15 cellular contexts compared by ENCODE assay signal in genomic region chr6:28522594-28523557, GRCh38. TPM values are rescaled to one million over a fixed set of nuclear protein-coding genes. Genes with fewer than 3 reads are reported as not detected.
A peak's percentile ranks its signal among the peaks of the same experiment; 100 is the strongest.
DNase-seq lines count a peak whose midpoint lies in the region; ATAC-seq and TF ChIP-seq lines count a peak whose summit lies in the region.
"Had no signal": no experiment of that assay in that cellular context is flagged by ENCODE, and none has a peak within 500 bp of the region (broad histone marks: within the 10 kb centered on the region; RNA-seq: fewer than 3 reads in every experiment).

No MANE protein-coding gene starts in this region.

- peak overlapping the region; percentile 54 for H3K27ac Mint-ChIP-seq in activated naive CD8-positive, alpha-beta T cell treated with anti-CD3 and anti-CD28 coated beads, Interleukin-2, amount 10 ng/mL, durations not matched to agents 7 days and 5 days

- in situ Hi-C loops in G401 (cut with HindIII; ENCODE audit: low sequenced_read_pairs) = no loop called here

- POLR2A ChIA-PET in activated naive CD8-positive, alpha-beta T cell treated with anti-CD3 and anti-CD28 coated beads, Interleukin-2, amount 10 ng/mL, durations not matched to agents 7 days and 5 days (lab: Charles Lee) = interaction anchor here (0.5 kb wide), 1 partner anchor 145 kb away, joined by 3 read pairs; no protein-coding TSS in a partner anchor

- no peaks in the 10 kb centered on the region for H3K9me3 Mint-ChIP-seq in activated naive CD8-positive, alpha-beta T cell treated with anti-CD3 and anti-CD28 coated beads, Interleukin-2, amount 10 ng/mL, durations not matched to agents 7 days and 5 days

- H3K36me3 Mint-ChIP-seq in activated naive CD8-positive, alpha-beta T cell treated with anti-CD3 and anti-CD28 coated beads, Interleukin-2, amount 10 ng/mL, durations not matched to agents 7 days and 5 days = no peaks in the 10 kb centered on the region

- H3K27me3 Mint-ChIP-seq in activated naive CD8-positive, alpha-beta T cell treated with anti-CD3 and anti-CD28 coated beads, Interleukin-2, amount 10 ng/mL, durations not matched to agents 7 days and 5 days = peaks cover 54% of the 10 kb centered on the region

- peaks cover 29% of the 10 kb centered on the region for H3K4me1 Mint-ChIP-seq in activated naive CD8-positive, alpha-beta T cell treated with anti-CD3 and anti-CD28 coated beads, Interleukin-2, amount 10 ng/mL, durations not matched to agents 7 days and 5 days

- ATAC-seq in activated naive CD8-positive, alpha-beta T cell treated with anti-CD3 and anti-CD28 coated beads, Interleukin-2, amount 10 ng/mL, durations not matched to agents 7 days and 5 days (ENCODE audit: low read depth) = peak; percentile 99
- ATAC-seq: left lobe of liver had no signal

- TF ChIP-seq CTCF in VCaP (conservative IDR thresholded peaks at IDR 0.05) = no peak

- peak overlapping the region; percentile 57 for H3K4me3 Mint-ChIP-seq in activated naive CD8-positive, alpha-beta T cell treated with anti-CD3 and anti-CD28 coated beads, Interleukin-2, amount 10 ng/mL, durations not matched to agents 7 days and 5 days

- DNase-seq in NCI-H524 (lab: John Stamatoyannopoulos, UW) (peak; percentile 5 to 55), NCI-H524 treated with DMSO at 0.1 percent for 48 hours (lab: John Stamatoyannopoulos, UW) (no peak), C1 segment of cervical spinal cord (lab: John Stamatoyannopoulos, UW) (no peak), SIG-M5 (lab: John Stamatoyannopoulos, UW) (no peak), G401 (ENCODE audit: low spot score) (no peak)
- no peak for DNase-seq in activated naive CD8-positive, alpha-beta T cell treated with anti-CD3 and anti-CD28 coated beads, Interleukin-2, amount 10 ng/mL, durations not matched to agents 7 days and 5 days
- peak; percentile 23 for DNase-seq in stimulated activated CD4-positive, alpha-beta T cell treated with anti-CD3 and anti-CD28 coated beads, Interleukin-1b, Interleukin-23, amount 100 ng/mL, for 48 hours
- DNase-seq: NCI-H2171, PC-9 had no signal

- H3K27ac ChIP-seq in VCaP = peak overlapping the region; percentile 19; the same call in 1 of the 2 replicates
- H3K27ac ChIP-seq: 22Rv1, parathyroid adenoma, PC-9, suprapubic skin had no signal

RNA-seq across cellular contexts. Expression of gene GPX5, which starts 2.8 kb away (rescaled TPM):
- not detected for total RNA-seq in activated naive CD8-positive, alpha-beta T cell treated with anti-CD3 and anti-CD28 coated beads, Interleukin-2, amount 10 ng/mL, durations not matched to agents 7 days and 5 days
- not detected in 2 replicates for total RNA-seq in G401 (2014; rRNA removed; shearing (Covaris generic))
- total RNA-seq: frontal cortex, left lobe of liver, PC-9, suprapubic skin had no signal

RNA-seq across cellular contexts. Expression of gene GPX6, which starts 7.3 kb away (rescaled TPM):
- total RNA-seq in activated naive CD8-positive, alpha-beta T cell treated with anti-CD3 and anti-CD28 coated beads, Interleukin-2, amount 10 ng/mL, durations not matched to agents 7 days and 5 days = not detected
- not detected in 2 replicates for total RNA-seq in G401 (2014; rRNA removed; shearing (Covaris generic))
- total RNA-seq: frontal cortex, left lobe of liver, PC-9, suprapubic skin had no signal

Comparison
In these comparisons a context has a peak if more than half of its experiments do, and no peak if none do; other contexts are left out.
1. DNase-seq: peak in NCI-H524 (2 of 2) and stimulated activated CD4-positive, alpha-beta T cell treated with anti-CD3 and anti-CD28 coated beads, Interleukin-1b, Interleukin-23, amount 100 ng/mL, for 48 hours (single experiment); none in NCI-H524 treated with DMSO at 0.1 percent for 48 hours (single experiment), activated naive CD8-positive, alpha-beta T cell treated with anti-CD3 and anti-CD28 coated beads, Interleukin-2, amount 10 ng/mL, durations not matched to agents 7 days and 5 days (single experiment), C1 segment of cervical spinal cord (0 of 14), SIG-M5 (single experiment) and G401 (single experiment).